ENCODE assay signal across 1 cellular context in the genomic region with DNA sequence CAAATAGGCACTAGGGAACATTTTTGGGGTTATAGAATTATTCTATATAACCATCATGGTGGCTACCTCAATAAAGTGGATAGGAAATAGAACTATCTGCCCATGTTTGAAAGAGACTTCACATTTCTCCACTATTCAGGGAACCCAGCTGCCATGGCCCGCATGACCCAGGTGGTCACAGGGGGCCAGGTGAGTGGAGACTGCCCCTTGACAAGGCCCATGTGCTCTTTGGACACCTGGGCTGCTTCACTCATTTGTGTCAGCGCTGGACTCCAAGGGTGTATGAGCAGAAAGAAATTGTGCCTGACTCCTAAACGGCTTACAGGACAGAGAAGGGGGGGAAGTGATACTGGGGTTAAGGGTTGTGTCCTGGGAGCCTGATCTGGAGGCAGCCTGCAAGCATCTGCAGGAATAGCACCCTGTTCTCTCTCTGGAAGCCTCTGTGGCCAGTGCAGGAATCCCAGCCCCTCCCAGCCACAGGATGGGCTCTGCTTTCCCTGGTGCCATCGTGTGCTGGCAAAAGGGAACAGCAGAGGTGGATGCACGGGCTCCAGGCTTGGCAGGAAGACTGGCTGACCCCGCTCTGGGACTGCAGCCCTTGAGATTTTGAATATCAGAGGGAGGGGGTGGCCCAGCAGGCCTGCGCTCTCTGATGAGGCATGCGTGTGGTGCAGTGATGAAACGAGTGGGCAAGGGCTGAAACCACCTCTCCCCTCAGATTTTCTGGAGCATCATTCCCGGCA.
TF ChIP-seq lines count a peak whose summit lies in the region.

No MANE protein-coding gene starts in this region.

TF ChIP-seq in H1, 55 proteins besides CTCF, POLR2A, EP300 and RAD21:
- TF ChIP-seq, protein P1, sequence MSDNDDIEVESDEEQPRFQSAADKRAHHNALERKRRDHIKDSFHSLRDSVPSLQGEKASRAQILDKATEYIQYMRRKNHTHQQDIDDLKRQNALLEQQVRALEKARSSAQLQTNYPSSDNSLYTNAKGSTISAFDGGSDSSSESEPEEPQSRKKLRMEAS (IDR thresholded peaks at IDR 0.05): no peak
- no peak for TF ChIP-seq KDM1A (IDR thresholded peaks at IDR 0.05; ENCODE audit: borderline replicate concordance, low read length)
- TF ChIP-seq RFX5 (IDR thresholded peaks at IDR 0.05; ENCODE audit: borderline replicate concordance, low read depth, low read length): no peak
- no peak for TF ChIP-seq SAP30 (IDR thresholded peaks at IDR 0.05; ENCODE audit: insufficient read depth, insufficient replicate concordance, low read length)
- TF ChIP-seq CEBPB (IDR thresholded peaks at IDR 0.05; ENCODE audit: low read depth, low read length): no peak
- TF ChIP-seq RBBP5 (IDR thresholded peaks at IDR 0.05; ENCODE audit: borderline replicate concordance, low read depth, low read length): no peak
- no peak for TF ChIP-seq TBP (IDR thresholded peaks at IDR 0.05; ENCODE audit: low read depth, low read length)
- TF ChIP-seq ZNF274 (IDR thresholded peaks at IDR 0.05; ENCODE audit: borderline replicate concordance, extremely low read depth, low read length): no peak
- TF ChIP-seq E2F6 (IDR thresholded peaks at IDR 0.05): no peak
- no peak for TF ChIP-seq GABPA (IDR thresholded peaks at IDR 0.05; ENCODE audit: borderline replicate concordance, insufficient read depth, low read length)
- TF ChIP-seq CBX8 (IDR thresholded peaks at IDR 0.05; ENCODE audit: borderline replicate concordance, low read depth, low read length): no peak
- no peak for TF ChIP-seq SUZ12 (IDR thresholded peaks at IDR 0.05; ENCODE audit: low read length)
- TF ChIP-seq RXRA (IDR thresholded peaks at IDR 0.05; ENCODE audit: insufficient read depth, low read depth, low read length): no peak
- no peak for TF ChIP-seq POU5F1 (IDR thresholded peaks at IDR 0.05; ENCODE audit: low read depth, low read length)
- TF ChIP-seq CHD1 (IDR thresholded peaks at IDR 0.05; ENCODE audit: low read depth, low read length): no peak
- TF ChIP-seq SRF (IDR thresholded peaks at IDR 0.05; ENCODE audit: low read depth, low read length): no peak
- no peak for TF ChIP-seq PHF8 (conservative IDR thresholded peaks at IDR 0.05; ENCODE audit: low read depth, low read length)
- no peak for TF ChIP-seq FOSL1 (IDR thresholded peaks at IDR 0.05; ENCODE audit: insufficient read depth, low read depth, low read length)
TF ChIP-seq in H1: peak in this region for 0.
